In genomic region chr1:39852214-39852791, GRCh38 we compare ENCODE assay signal across 15 cellular contexts. TPM values are rescaled to one million over a fixed set of nuclear protein-coding genes. Genes with fewer than 3 reads are reported as not detected.
DNase-seq lines count a peak whose midpoint lies in the region; ATAC-seq, FAIRE-seq and TF ChIP-seq lines count a peak whose summit lies in the region.
"Had no signal": no experiment of that assay in that cellular context is flagged by ENCODE, and none has a peak within 500 bp of the region (broad histone marks: within the 10 kb centered on the region; RNA-seq: fewer than 3 reads in every experiment).

No MANE protein-coding gene starts in this region.

- TF ChIP-seq POLR2A in HepG2 (IDR thresholded peaks at IDR 0.05; ENCODE audit: insufficient read depth in 1 of 2, low read depth in 2 of 2, low read length in 2 of 2) = no peak

- H4K20me1 ChIP-seq in HepG2 (ENCODE audit: insufficient read depth, low read length) = peaks cover 11% of the 10 kb centered on the region; the same call in 1 of the 2 replicates
- H4K20me1 ChIP-seq in OCI-LY7 (ENCODE audit: insufficient read depth, low read length) = no peaks in the 10 kb centered on the region

- peaks cover 23% of the 10 kb centered on the region for H3K4me1 ChIP-seq in HepG2 (ENCODE audit: insufficient read depth, low read length)
- no peaks in the 10 kb centered on the region for H3K4me1 ChIP-seq in OCI-LY7 (ENCODE audit: insufficient read depth, low read length, poor library complexity, severe bottlenecking)

- in situ Hi-C loops in G401 (cut with HindIII; ENCODE audit: low sequenced_read_pairs) (no loop called here), HepG2 (cut with HindIII; ENCODE audit: extremely low pct_ligation_motif_present, low pct_unique_long_range_greater_than_20kb) (no loop called here)

- peak; percentile 67 for FAIRE-seq in HepG2 (lab: Jason Lieb, UNC)
- FAIRE-seq: GM12878 had no signal

- WGBS in HepG2 (ENCODE audit: low lambda C conversion rate) = 48% methylated on average over 5 of the region's 5 CpGs

- CTCF ChIA-PET in HepG2 (lab: Yijun Ruan, JAX; ENCODE audit: low intra/inter-chr PET ratio, low total read pairs) (no interaction called here), OCI-LY7 (lab: Charles Lee; ENCODE audit: unreplicated experiment) (no interaction called here)

- H3K27ac Mint-ChIP-seq in T-helper 2 cell treated with Interferon-gamma antibody and Interleukin-4, amounts not matched to agents 5 μg/mL and 100 μg/mL, for 36 hours = no peak overlapping the region
- H3K27ac Mint-ChIP-seq: activated CD4-positive, alpha-beta T cell treated with anti-CD3 and anti-CD28 coated beads, Interleukin-2, amount 10 ng/mL, durations not matched to agents 24 days and 14 days had no signal

- H3K4me2 ChIP-seq in HepG2 (ENCODE audit: low read depth, low read length) (peak overlapping the region; percentile 39), OCI-LY7 (ENCODE audit: low read length) (no peak overlapping the region)
- H3K4me2 ChIP-seq: SK-N-SH had no signal

- DNase-seq in G401 (ENCODE audit: low spot score) (peak; percentile 71), NCI-H1694 (lab: John Stamatoyannopoulos, UW) (peak; percentile 99), amniotic epithelial cell (ENCODE audit: low read depth) (peak; percentile 78), HepG2 (ENCODE audit: low spot score) (peak; percentile 69), OCI-LY7 (ENCODE audit: low spot score) (no peak), coronary artery (ENCODE audit: low spot score) (no peak)
- DNase-seq in T-helper 2 cell treated with Interferon-gamma antibody and Interleukin-4, amounts not matched to agents 5 μg/mL and 100 μg/mL, for 36 hours (ENCODE audit: low spot score) = no peak
- DNase-seq: activated CD4-positive, alpha-beta T cell treated with anti-CD3 and anti-CD28 coated beads, Interleukin-2, amount 10 ng/mL, durations not matched to agents 24 days and 14 days; CD4-positive, alpha-beta memory T cell; dermis blood vessel endothelial cell; heart left ventricle; NCI-H1092; SK-N-SH had no signal

- H3K79me2 ChIP-seq in HepG2 (ENCODE audit: insufficient read depth, low read length) (peaks cover 7% of the 10 kb centered on the region), OCI-LY7 (ENCODE audit: insufficient read depth, low read depth, low read length) (no peaks in the 10 kb centered on the region)

- peaks cover 3% of the 10 kb centered on the region for H3K4me1 Mint-ChIP-seq in T-helper 2 cell treated with Interferon-gamma antibody and Interleukin-4, amounts not matched to agents 5 μg/mL and 100 μg/mL, for 36 hours (ENCODE audit: low read depth)

- H3K9me3 ChIP-seq in HepG2 (ENCODE audit: low read length) (no peaks in the 10 kb centered on the region), OCI-LY7 (ENCODE audit: low read length) (no peaks in the 10 kb centered on the region)
- H3K9me3 ChIP-seq: heart left ventricle, SK-N-SH had no signal

- no peaks in the 10 kb centered on the region for H3K9me2 ChIP-seq in OCI-LY7 (ENCODE audit: insufficient read depth, low read length)
- H3K9me2 ChIP-seq: SK-N-SH had no signal

- H3K9ac ChIP-seq in HepG2 (ENCODE audit: insufficient read depth, low read depth, low read length) = no peak overlapping the region
- H3K9ac ChIP-seq: SK-N-SH had no signal

- H3K9me3 Mint-ChIP-seq in T-helper 2 cell treated with Interferon-gamma antibody and Interleukin-4, amounts not matched to agents 5 μg/mL and 100 μg/mL, for 36 hours = no peaks in the 10 kb centered on the region
- H3K9me3 Mint-ChIP-seq: activated CD4-positive, alpha-beta T cell treated with anti-CD3 and anti-CD28 coated beads, Interleukin-2, amount 10 ng/mL, durations not matched to agents 24 days and 14 days; CD4-positive, alpha-beta memory T cell had no signal

- POLR2A ChIA-PET in HepG2 (lab: Yijun Ruan, JAX) (interaction anchor here (0.8 kb wide), 1 partner anchor 50 kb away, joined by 3 read pairs; no protein-coding TSS in a partner anchor), OCI-LY7 (lab: Charles Lee) (interaction anchor here (1.0 kb wide), 1 partner anchor 10 kb away, joined by 3 read pairs; no protein-coding TSS in a partner anchor)

- H2AFZ ChIP-seq in HepG2 (ENCODE audit: low read length) (no peak overlapping the region), OCI-LY7 (ENCODE audit: low read length) (no peak overlapping the region)

- ATAC-seq in HepG2 (peak; percentile 77), HG02678 (IDR thresholded peaks at IDR 0.05; ENCODE audit: unreplicated experiment) (no peak)
- ATAC-seq: GM12878, heart left ventricle had no signal

- H3K36me3 ChIP-seq in HepG2 (replicated peaks in 1 of 2; ENCODE audit: control insufficient read depth in 1 of 2, insufficient read depth in 2 of 2, low read length in 2 of 2) = peaks cover 8 to 41% of the 10 kb centered on the region in 2 experiments
- peaks cover 50% of the 10 kb centered on the region for H3K36me3 ChIP-seq in OCI-LY7 (ENCODE audit: insufficient read depth, low read length)

- no peak overlapping the region for H3K4me3 Mint-ChIP-seq in T-helper 2 cell treated with Interferon-gamma antibody and Interleukin-4, amounts not matched to agents 5 μg/mL and 100 μg/mL, for 36 hours
- H3K4me3 Mint-ChIP-seq: activated CD4-positive, alpha-beta T cell treated with anti-CD3 and anti-CD28 coated beads, Interleukin-2, amount 10 ng/mL, durations not matched to agents 24 days and 14 days; CD4-positive, alpha-beta memory T cell had no signal

- H3K36me3 Mint-ChIP-seq in T-helper 2 cell treated with Interferon-gamma antibody and Interleukin-4, amounts not matched to agents 5 μg/mL and 100 μg/mL, for 36 hours (ENCODE audit: low read depth) = peaks cover 12% of the 10 kb centered on the region

- TF ChIP-seq RAD21 in HepG2 (CRISPR knock-in tag; IDR thresholded peaks at IDR 0.05) = no peak

- H3K27ac ChIP-seq in HepG2 (ENCODE audit: extremely low read length, insufficient read depth, low read length) (peak overlapping the region; percentile 64), OCI-LY7 (ENCODE audit: low read depth, low read length, poor library complexity, severe bottlenecking) (no peak overlapping the region), coronary artery (no peak overlapping the region)
- H3K27ac ChIP-seq: heart left ventricle had no signal

- no peak overlapping the region for H3K4me3 ChIP-seq in HepG2 (replicated peaks in 1 of 3; ENCODE audit: insufficient read depth in 1 of 3, low read depth in 2 of 3, low read length in 3 of 3)
- H3K4me3 ChIP-seq in OCI-LY7 (ENCODE audit: low read depth, low read length, poor library complexity, severe bottlenecking) = no peak overlapping the region
- H3K4me3 ChIP-seq in coronary artery = no peak overlapping the region
- H3K4me3 ChIP-seq: GM12878, heart left ventricle had no signal

- no peaks in the 10 kb centered on the region for H3K27me3 ChIP-seq in HepG2 (ENCODE audit: control insufficient read depth in 1 of 2, insufficient read depth in 2 of 2, low read length in 2 of 2)
- H3K27me3 ChIP-seq: heart left ventricle had no signal

- H3K27me3 Mint-ChIP-seq in T-helper 2 cell treated with Interferon-gamma antibody and Interleukin-4, amounts not matched to agents 5 μg/mL and 100 μg/mL, for 36 hours (ENCODE audit: low read depth) = no peaks in the 10 kb centered on the region
- H3K27me3 Mint-ChIP-seq: activated CD4-positive, alpha-beta T cell treated with anti-CD3 and anti-CD28 coated beads, Interleukin-2, amount 10 ng/mL, durations not matched to agents 24 days and 14 days; CD4-positive, alpha-beta memory T cell had no signal

- TF ChIP-seq EP300 in HepG2 (IDR thresholded peaks at IDR 0.05; ENCODE audit: low read depth in 2 of 2, low read length in 2 of 2) = peak in 1 of 2 experiments; percentile 68; a peak in 1 of 4 replicates
- no peak for TF ChIP-seq EP300 in HepG2 (CRISPR knock-in tag; IDR thresholded peaks at IDR 0.05; ENCODE audit: borderline replicate concordance)

- no TSS peak for BruUV-seq in HepG2 (replicated peaks; lab: Mats Ljungman, UMichigan)
- BruUV-seq in OCI-LY7 (replicated peaks; lab: Mats Ljungman, UMichigan) = no TSS peak

- intact Hi-C loops in HepG2 (cut with micrococcal nuclease; ENCODE audit: unreplicated experiment) = loop anchor here (5.0 kb wide), 1 partner anchor 50 kb away; the partner anchor contains the start of gene MYCL
- intact Hi-C loops in OCI-LY7 (cut with micrococcal nuclease; ENCODE audit: unreplicated experiment) = no loop called here

- TF ChIP-seq CTCF in HepG2 (CRISPR knock-in tag; IDR thresholded peaks at IDR 0.05) = no peak
- no peak for TF ChIP-seq CTCF in OCI-LY7 (conservative IDR thresholded peaks at IDR 0.05; ENCODE audit: low read length)
- no peak for TF ChIP-seq CTCF in coronary artery (IDR thresholded peaks at IDR 0.05)

RNA-seq across cellular contexts. Expression of gene TRIT1, which starts 31.0 kb away (rescaled TPM):
- total RNA-seq in G401 (2014; rRNA removed; shearing (Covaris generic)) = 71.8 and 83.3 TPM in 2 replicates
- 20.4 and 20.7 TPM in 2 replicates for total RNA-seq in HepG2 (2016; rRNA removed; fragmentation: Illumina TruSeq; extraction: Trizol)
- total RNA-seq in HepG2 (2016; cell fraction: cytosol; rRNA removed; fragmentation: Illumina TruSeq; extraction: Trizol; ENCODE audit: low read depth) = 6.6 and 8.1 TPM in 2 replicates
- 20.6 and 21.7 TPM in 2 replicates for total RNA-seq in HepG2 (2016; cell fraction: insoluble cytoplasmic fraction; rRNA removed; fragmentation: Illumina TruSeq; extraction: Trizol)
- 11.4 and 13.2 TPM in 2 replicates for total RNA-seq in HepG2 (2016; cell fraction: membrane; rRNA removed; fragmentation: Illumina TruSeq; extraction: Trizol)
- 24.7 and 29.2 TPM in 2 replicates for total RNA-seq in HepG2 (2016; cell fraction: nucleus; rRNA removed; fragmentation: Illumina TruSeq; extraction: Trizol)
- polyA plus RNA-seq in HepG2 (2011; rRNA removed) = 11.5 and 13.4 TPM in 2 replicates
- 6.3 and 6.6 TPM in 2 replicates for polyA plus RNA-seq in HepG2 (2011; cell fraction: cytosol; rRNA removed)
- 11.5 and 15.4 TPM in 2 replicates for polyA plus RNA-seq in HepG2 (2011; cell fraction: nucleus; rRNA removed)
- 10.4 and 13.0 TPM in 2 replicates for polyA plus RNA-seq in HepG2 (2012)
- 2.8 and 4.0 TPM in 2 replicates for polyA plus RNA-seq in HepG2 (2016; cell fraction: cytosol; fragmentation: Illumina TruSeq; extraction: Trizol; ENCODE audit: low read depth)
- 13.4 and 19.6 TPM in 2 replicates for polyA plus RNA-seq in HepG2 (2016; cell fraction: insoluble cytoplasmic fraction; fragmentation: Illumina TruSeq; extraction: Trizol; ENCODE audit: low read depth)
- polyA plus RNA-seq in HepG2 (2016; cell fraction: membrane; fragmentation: Illumina TruSeq; extraction: Trizol; ENCODE audit: low read depth) = 5.7 and 6.6 TPM in 2 replicates
- polyA plus RNA-seq in HepG2 (2016; cell fraction: nucleus; fragmentation: Illumina TruSeq; extraction: Trizol; ENCODE audit: insufficient read depth, low read depth) = 46.0 and 50.5 TPM in 2 replicates
- polyA minus RNA-seq in HepG2 (2011; rRNA and poly(A)+ RNA removed; ENCODE audit: low replicate concordance) = 11.6 and 20.1 TPM in 2 replicates
- 5.3 and 8.4 TPM in 2 replicates for polyA minus RNA-seq in HepG2 (2011; cell fraction: cytosol; rRNA and poly(A)+ RNA removed)
- 22.4 and 32.9 TPM in 2 replicates for polyA minus RNA-seq in HepG2 (2011; cell fraction: nucleus; rRNA and poly(A)+ RNA removed)
- total RNA-seq in OCI-LY7 (2014; rRNA removed; shearing (Covaris generic)) = 24.8 and 29.6 TPM in 2 replicates
- total RNA-seq in OCI-LY7 (2022) = 22.6 and 22.9 TPM in 2 replicates

RNA-seq across cellular contexts. Expression of gene MYCL, which starts 49.4 kb away (rescaled TPM):
- total RNA-seq in G401 (2014; rRNA removed; shearing (Covaris generic)) = 8.2 and 11.3 TPM in 2 replicates
- 0.31 and 0.42 TPM in 2 replicates for total RNA-seq in HepG2 (2016; rRNA removed; fragmentation: Illumina TruSeq; extraction: Trizol)
- 0.20 and 0.26 TPM in 2 replicates for total RNA-seq in HepG2 (2016; cell fraction: cytosol; rRNA removed; fragmentation: Illumina TruSeq; extraction: Trizol; ENCODE audit: low read depth)
- total RNA-seq in HepG2 (2016; cell fraction: insoluble cytoplasmic fraction; rRNA removed; fragmentation: Illumina TruSeq; extraction: Trizol) = 0.15 and 0.30 TPM in 2 replicates
- 0.28 and 0.34 TPM in 2 replicates for total RNA-seq in HepG2 (2016; cell fraction: membrane; rRNA removed; fragmentation: Illumina TruSeq; extraction: Trizol)
- 0.38 and 0.62 TPM in 2 replicates for total RNA-seq in HepG2 (2016; cell fraction: nucleus; rRNA removed; fragmentation: Illumina TruSeq; extraction: Trizol)
- 1.7 and 2.1 TPM in 2 replicates for polyA plus RNA-seq in HepG2 (2011; rRNA removed)
- 1.7 and 2.2 TPM in 2 replicates for polyA plus RNA-seq in HepG2 (2011; cell fraction: cytosol; rRNA removed)
- polyA plus RNA-seq in HepG2 (2011; cell fraction: nucleus; rRNA removed) = 0.77 and 1.6 TPM in 2 replicates
- polyA plus RNA-seq in HepG2 (2012) = 4.1 and 5.6 TPM in 2 replicates
- 0.14 and 0.15 TPM in 2 replicates for polyA plus RNA-seq in HepG2 (2016; cell fraction: cytosol; fragmentation: Illumina TruSeq; extraction: Trizol; ENCODE audit: low read depth)
- 0.21 and 0.37 TPM in 2 replicates for polyA plus RNA-seq in HepG2 (2016; cell fraction: insoluble cytoplasmic fraction; fragmentation: Illumina TruSeq; extraction: Trizol; ENCODE audit: low read depth)
- polyA plus RNA-seq in HepG2 (2016; cell fraction: membrane; fragmentation: Illumina TruSeq; extraction: Trizol; ENCODE audit: low read depth) = 0.28 and 0.40 TPM in 2 replicates
- polyA plus RNA-seq in HepG2 (2016; cell fraction: nucleus; fragmentation: Illumina TruSeq; extraction: Trizol; ENCODE audit: insufficient read depth, low read depth) = 0.29 and 0.42 TPM in 2 replicates
- 2.5 and 7.8 TPM in 2 replicates for polyA minus RNA-seq in HepG2 (2011; rRNA and poly(A)+ RNA removed; ENCODE audit: low replicate concordance)
- 0.79 and 1.5 TPM in 2 replicates for polyA minus RNA-seq in HepG2 (2011; cell fraction: cytosol; rRNA and poly(A)+ RNA removed)
- 1.3 and 3.1 TPM in 2 replicates for polyA minus RNA-seq in HepG2 (2011; cell fraction: nucleus; rRNA and poly(A)+ RNA removed)
- total RNA-seq in OCI-LY7 (2014; rRNA removed; shearing (Covaris generic)) = 0.41 and 1.6 TPM in 2 replicates
- total RNA-seq in OCI-LY7 (2022) = 1.0 and 1.3 TPM in 2 replicates
- polyA plus RNA-seq: CD4-positive, alpha-beta memory T cell had no signal

Comparison
In these comparisons a context has a peak if more than half of its experiments do, and no peak if none do; other contexts are left out.
1. DNase-seq: peak in G401 (single experiment), NCI-H1694 (single experiment), amniotic epithelial cell (single experiment) and HepG2 (single experiment); none in OCI-LY7 (single experiment), coronary artery (single experiment) and T-helper 2 cell treated with Interferon-gamma antibody and Interleukin-4, amounts not matched to agents 5 μg/mL and 100 μg/mL, for 36 hours (single experiment).